Comparison of ENCODE assay signal across 20 cellular contexts in genomic region chr3:40624189-40624754, GRCh38.
DNase-seq lines count a peak whose midpoint lies in the region; ATAC-seq, FAIRE-seq and TF ChIP-seq lines count a peak whose summit lies in the region.
"Had no signal": no experiment of that assay in that cellular context is flagged by ENCODE, and none has a peak within 500 bp of the region (broad histone marks: within the 10 kb centered on the region; RNA-seq: fewer than 3 reads in every experiment).

No MANE protein-coding gene starts in this region.

- no peaks in the 10 kb centered on the region for H3K36me3 ChIP-seq in K562 (ENCODE audit: control insufficient read depth, insufficient read depth, low read length)
- H3K36me3 ChIP-seq: BE2C, MG63 had no signal

- H3K4me1 Mint-ChIP-seq in stimulated activated memory B cell treated with anti-CD40 and anti-IgM and Interleukin-4, amounts not matched to agents 10 μg/mL and 1 μg/mL and 100 μg/mL, for 72 hours: peaks cover 6% of the 10 kb centered on the region

- peaks cover 0 to 6% of the 10 kb centered on the region in 2 experiments; a peak in 1 of 5 replicates for H3K4me1 ChIP-seq in K562 (replicated peaks in 1 of 2; ENCODE audit: control insufficient read depth in 2 of 2, insufficient read depth in 2 of 2, low read length in 2 of 2)
- H3K4me1 ChIP-seq: BE2C had no signal

- POLR2A ChIA-PET in K562 (lab: Yijun Ruan, JAX): no interaction called here

- no peak overlapping the region for H2AFZ ChIP-seq in K562 (ENCODE audit: low read depth, low read length)
- H2AFZ ChIP-seq: GM23248, PC-9 had no signal

- H3K27me3 Mint-ChIP-seq in stimulated activated memory B cell treated with anti-CD40 and anti-IgM and Interleukin-4, amounts not matched to agents 10 μg/mL and 1 μg/mL and 100 μg/mL, for 72 hours: no peaks in the 10 kb centered on the region

- H3K9me3 Mint-ChIP-seq in stimulated activated memory B cell treated with anti-CD40 and anti-IgM and Interleukin-4, amounts not matched to agents 10 μg/mL and 1 μg/mL and 100 μg/mL, for 72 hours: peaks cover 10% of the 10 kb centered on the region

- no TSS peak for BruUV-seq in K562 (replicated peaks; lab: Mats Ljungman, UMichigan)

- peaks cover 23% of the 10 kb centered on the region for H3K36me3 Mint-ChIP-seq in stimulated activated memory B cell treated with anti-CD40 and anti-IgM and Interleukin-4, amounts not matched to agents 10 μg/mL and 1 μg/mL and 100 μg/mL, for 72 hours

- peak overlapping the region; percentile 9; the same call in 1 of the 2 replicates for H3K27ac ChIP-seq in HL-60 (replicated peaks)
- no peak overlapping the region for H3K27ac ChIP-seq in K562 (ENCODE audit: extremely low read depth, low read depth, low read length)
- H3K27ac ChIP-seq: GM23248, PC-9 had no signal

- CTCF ChIA-PET in K562 (lab: Yijun Ruan, JAX; ENCODE audit: low intra/inter-chr PET ratio): no interaction called here

- TF ChIP-seq EP300 in K562 (IDR thresholded peaks at IDR 0.05; ENCODE audit: low read length): no peak

- WGBS in K562 (ENCODE audit: insufficient coverage, low coverage, missing lambda C conversion rate): 3% methylated on average over 2 of the region's 2 CpGs

- no peaks in the 10 kb centered on the region for H3K27me3 ChIP-seq in HL-60 (ENCODE audit: insufficient read depth, poor library complexity, severe bottlenecking)
- no peaks in the 10 kb centered on the region for H3K27me3 ChIP-seq in K562 (ENCODE audit: control insufficient read depth in 2 of 2, insufficient read depth in 2 of 2, low read length in 2 of 2)
- H3K27me3 ChIP-seq: BE2C, MG63 had no signal

- H3K9ac ChIP-seq in K562 (ENCODE audit: insufficient read depth in 1 of 2, low read depth in 2 of 2, low read length in 2 of 2): no peak overlapping the region
- H3K9ac ChIP-seq: GM23248 had no signal

- in situ Hi-C loops in K562 (cut with MboI): no loop called here

- no peak overlapping the region for H3K4me3 ChIP-seq in HL-60 (replicated peaks; ENCODE audit: insufficient read depth, low read length)
- H3K4me3 ChIP-seq in NB4 (ENCODE audit: low read depth, low read length): no peak overlapping the region
- no peak overlapping the region for H3K4me3 ChIP-seq in K562
- H3K4me3 ChIP-seq: GM23248, MG63, PC-9 had no signal

- TF ChIP-seq POLR2A in NB4 (IDR thresholded peaks at IDR 0.05; ENCODE audit: extremely low read depth, insufficient read length) (no peak), K562 (conservative IDR thresholded peaks at IDR 0.05) (no peak)

- no peak for TF ChIP-seq CTCF in HL-60 (IDR thresholded peaks at IDR 0.05; ENCODE audit: insufficient read depth, low read length)
- TF ChIP-seq CTCF in NB4 (IDR thresholded peaks at IDR 0.05; ENCODE audit: low read depth, low read length): no peak
- no peak for TF ChIP-seq CTCF in K562 (IDR thresholded peaks at IDR 0.05 in 2 of 3, conservative IDR thresholded peaks at IDR 0.05 in 1 of 3; ENCODE audit: insufficient read depth in 2 of 3, low read depth in 1 of 3, low read length in 3 of 3)

- no peaks in the 10 kb centered on the region for H3K9me1 ChIP-seq in K562 (ENCODE audit: control insufficient read depth, insufficient read depth, low read length)

- DNase-seq in HL-60 (ENCODE audit: low read depth in 1 of 2, low spot score in 1 of 2) (no peak), NB4 (ENCODE audit: low read depth) (peak; percentile 11), K562 (ENCODE audit: extremely low read depth in 1 of 4, low spot score in 3 of 4) (no peak), occipital lobe (lab: John Stamatoyannopoulos, UW) (no peak), hypothalamus (lab: John Stamatoyannopoulos, UW) (no peak)
- DNase-seq: BE2C, H7, MG63, NCI-H1105, NCI-H1436 treated with DMSO at 0.1 percent for 48 hours, NCI-H187 treated with DMSO at 0.1 percent for 48 hours, NCI-H524, Right ventricle myocardium superior had no signal

- H3K79me2 ChIP-seq in K562 (ENCODE audit: control insufficient read depth, insufficient read depth, low read length): no peaks in the 10 kb centered on the region

- H4K20me1 ChIP-seq in K562 (replicated peaks; ENCODE audit: control insufficient read depth, insufficient read depth, low read length): no peaks in the 10 kb centered on the region

- no peak for FAIRE-seq in K562 (lab: Jason Lieb, UNC)
- FAIRE-seq: D721Med, GM18507 had no signal

- H3K4me3 Mint-ChIP-seq in stimulated activated memory B cell treated with anti-CD40 and anti-IgM and Interleukin-4, amounts not matched to agents 10 μg/mL and 1 μg/mL and 100 μg/mL, for 72 hours: no peak overlapping the region
- H3K4me3 Mint-ChIP-seq: CD4-positive, alpha-beta T cell had no signal

- ATAC-seq in K562 (no peak), GM19463 (IDR thresholded peaks at IDR 0.05; ENCODE audit: unreplicated experiment) (no peak)
- ATAC-seq in stimulated activated memory B cell treated with anti-CD40 and anti-IgM and Interleukin-4, amounts not matched to agents 10 μg/mL and 1 μg/mL and 100 μg/mL, for 72 hours: peak; percentile 39

- TF ChIP-seq RAD21 in K562 (CRISPR knock-in tag; conservative IDR thresholded peaks at IDR 0.05 in 1 of 2, IDR thresholded peaks at IDR 0.05 in 1 of 2): no peak

- 0 out of 2 replicates have a peak, but pooled peaks cover 3% of the 10 kb centered on the region for H3K9me3 ChIP-seq in K562 (replicated peaks; ENCODE audit: control insufficient read depth, insufficient read depth, low read depth, low read length)
- H3K9me3 ChIP-seq: BE2C, MG63 had no signal

- H3K4me2 ChIP-seq in K562 (ENCODE audit: insufficient read depth, low read length): peak overlapping the region; percentile 8; the same call in 1 of the 2 replicates
- H3K4me2 ChIP-seq: PC-9 had no signal

- intact Hi-C loops in K562 (cut with micrococcal nuclease): no loop called here

- no peak overlapping the region for H3K27ac Mint-ChIP-seq in stimulated activated memory B cell treated with anti-CD40 and anti-IgM and Interleukin-4, amounts not matched to agents 10 μg/mL and 1 μg/mL and 100 μg/mL, for 72 hours
- H3K27ac Mint-ChIP-seq: CD4-positive, alpha-beta T cell had no signal

TF ChIP-seq in K562, 482 proteins besides CTCF, POLR2A, EP300 and RAD21:
- TF ChIP-seq ZNF584 (CRISPR knock-in tag; IDR thresholded peaks at IDR 0.05; ENCODE audit: low read depth): peak; percentile 99
- no peak for TF ChIP-seq ATF2 (CRISPR knock-in tag; IDR thresholded peaks at IDR 0.05)
- TF ChIP-seq L3MBTL2 (IDR thresholded peaks at IDR 0.05): no peak
TF ChIP-seq in K562: peak in this region for 1.
